Comparison of ENCODE assay signal across 8 cellular contexts in the genomic region with DNA sequence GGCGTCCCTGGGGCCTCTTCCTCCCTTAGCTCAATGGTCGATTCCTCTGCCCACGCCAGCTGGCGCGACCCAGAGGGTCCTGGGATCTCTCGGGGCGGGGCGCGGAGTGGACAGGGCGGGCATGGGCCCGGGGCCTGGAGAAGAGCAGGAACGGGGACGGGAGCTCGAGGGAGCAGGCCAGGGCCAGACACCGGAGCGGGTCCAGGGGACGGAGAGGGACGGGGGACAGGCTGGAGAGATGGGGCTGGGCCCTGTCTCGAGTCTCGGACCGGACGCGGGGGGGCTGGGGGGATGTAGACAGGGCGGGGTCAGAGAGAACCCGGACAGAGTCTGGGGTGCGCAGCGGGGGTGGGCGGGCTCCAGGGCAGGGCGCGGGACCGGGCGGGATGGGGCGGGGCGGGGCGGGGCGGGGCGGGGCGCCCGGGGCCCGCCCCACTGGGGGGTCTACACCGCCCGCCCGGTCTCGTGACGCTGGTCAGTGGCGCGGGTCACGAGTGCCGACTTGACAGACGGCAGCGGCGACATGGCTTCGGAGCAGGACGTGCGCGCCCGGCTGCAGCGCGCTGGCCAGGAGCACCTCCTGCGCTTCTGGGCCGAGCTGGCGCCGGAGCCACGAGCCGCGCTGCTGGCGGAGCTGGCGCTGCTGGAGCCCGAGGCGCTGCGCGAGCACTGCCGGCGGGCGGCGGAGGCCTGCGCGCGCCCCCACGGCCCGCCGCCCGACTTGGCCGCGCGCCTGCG. TPM values are rescaled to one million over a fixed set of nuclear protein-coding genes. Genes with fewer than 3 reads are reported as not detected.
DNase-seq lines count a peak whose midpoint lies in the region; ATAC-seq and TF ChIP-seq lines count a peak whose summit lies in the region.

A gene with protein sequence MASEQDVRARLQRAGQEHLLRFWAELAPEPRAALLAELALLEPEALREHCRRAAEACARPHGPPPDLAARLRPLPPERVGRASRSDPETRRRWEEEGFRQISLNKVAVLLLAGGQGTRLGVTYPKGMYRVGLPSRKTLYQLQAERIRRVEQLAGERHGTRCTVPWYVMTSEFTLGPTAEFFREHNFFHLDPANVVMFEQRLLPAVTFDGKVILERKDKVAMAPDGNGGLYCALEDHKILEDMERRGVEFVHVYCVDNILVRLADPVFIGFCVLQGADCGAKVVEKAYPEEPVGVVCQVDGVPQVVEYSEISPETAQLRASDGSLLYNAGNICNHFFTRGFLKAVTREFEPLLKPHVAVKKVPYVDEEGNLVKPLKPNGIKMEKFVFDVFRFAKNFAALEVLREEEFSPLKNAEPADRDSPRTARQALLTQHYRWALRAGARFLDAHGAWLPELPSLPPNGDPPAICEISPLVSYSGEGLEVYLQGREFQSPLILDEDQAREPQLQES (plus strand): TSS at position 508 of the 738 bp plus-strand sequence. CDS start 16 bp downstream, at position 524.

- H3K4me2 ChIP-seq in KMS-11, result no peak within 1 kb of the TSS; the same call in 1 of the 2 replicates

- H3K27ac ChIP-seq in KMS-11, result no peak within 1 kb of the TSS
- peak within 1 kb of the TSS; percentile 92 for H3K27ac ChIP-seq in WERI-Rb-1
- peak within 1 kb of the TSS; percentile 61 to 65 for H3K27ac ChIP-seq in left lung

- no peak within 1 kb of the TSS for H3K4me3 ChIP-seq in KMS-11 (IDR thresholded peaks at IDR 0.05; ENCODE audit: insufficient read depth, low read depth, low read length)
- H3K4me3 ChIP-seq in WERI-Rb-1 (ENCODE audit: low read depth, low read length), result peak within 1 kb of the TSS; percentile 74
- H3K4me3 ChIP-seq in left lung, result peak within 1 kb of the TSS; percentile 66 to 78

- 0 out of 2 replicates have a peak within 1 kb of the TSS, but pooled peaks have one; percentile 22 for H2AFZ ChIP-seq in KMS-11 (ENCODE audit: low read depth)

- intact Hi-C loops in left lung (cut with DNase I), result no loop called here

- peak; percentile 56 for ATAC-seq in GM19328 (IDR thresholded peaks at IDR 0.05; ENCODE audit: unreplicated experiment)
- ATAC-seq in left lung, result peak; percentile 74

- H3K27me3 ChIP-seq in KMS-11 (ENCODE audit: insufficient read depth, low read depth), result peaks cover 5% of the 10 kb centered on the region; the same call in 1 of the 2 replicates
- H3K27me3 ChIP-seq in WERI-Rb-1 (ENCODE audit: insufficient read depth, low read depth, severe bottlenecking), result no peaks in the 10 kb centered on the region
- H3K27me3 ChIP-seq in left lung, result peaks cover 0 to 17% of the 10 kb centered on the region in 2 donors

- H3K36me3 ChIP-seq in KMS-11 (ENCODE audit: insufficient read depth) (no peaks in the 10 kb centered on the region), WERI-Rb-1 (peaks cover 35% of the 10 kb centered on the region), left lung (peaks cover 0 to 38% of the 10 kb centered on the region in 2 donors)

- H3K4me1 ChIP-seq in KMS-11 (ENCODE audit: low read depth, poor library complexity, severe bottlenecking), result no peaks in the 10 kb centered on the region
- H3K4me1 ChIP-seq in left lung, result peaks cover 11 to 30% of the 10 kb centered on the region in 2 donors

- H4K20me1 ChIP-seq in KMS-11 (ENCODE audit: insufficient read depth), result no peaks in the 10 kb centered on the region

- H3K9me3 ChIP-seq in WERI-Rb-1 (ENCODE audit: severe bottlenecking) (no peaks in the 10 kb centered on the region), left lung (no peaks in the 10 kb centered on the region)

- TF ChIP-seq CTCF in KMS-11 (conservative IDR thresholded peaks at IDR 0.05; ENCODE audit: low read depth, low read length) (no peak), WERI-Rb-1 (IDR thresholded peaks at IDR 0.05; ENCODE audit: low read depth, low read length) (no peak), left lung (IDR thresholded peaks at IDR 0.05) (no peak)

- no peaks in the 10 kb centered on the region for H3K79me2 ChIP-seq in KMS-11 (ENCODE audit: insufficient read depth, low read depth)

- DNase-seq in C1 segment of cervical spinal cord (lab: John Stamatoyannopoulos, UW), result peak in 12 of 14 donors; percentile 48 to 82 (median 71)
- peak; percentile 89 for DNase-seq in WERI-Rb-1
- peak; percentile 34 to 81 for DNase-seq in dermis microvascular lymphatic vessel endothelial cell (ENCODE audit: low read depth in 2 of 2)
- peak; percentile 92 for DNase-seq in left lung
- peak; percentile 18 to 23 for DNase-seq in stimulated activated CD4-positive, alpha-beta T cell treated with anti-CD3 and anti-CD28 coated beads, Interleukin-4, amount 100 ng/mL, for 48 hours (ENCODE audit: low read depth in 2 of 2)
- no peak for DNase-seq in DMS153 (lab: John Stamatoyannopoulos, UW)

- no peak within 1 kb of the TSS for H3K9ac ChIP-seq in KMS-11

RNA-seq across cellular contexts. Expression of the gene that starts here (rescaled TPM):
- total RNA-seq in dermis microvascular lymphatic vessel endothelial cell (12.8 and 30.1 TPM in 2 replicates), left lung (10 to 100 TPM; 28.1 to 43.1 TPM)
